Comparison of ENCODE assay signal across 16 cellular contexts in genomic region chr11:34546511-34547206, GRCh38. TPM values are rescaled to one million over a fixed set of nuclear protein-coding genes. Genes with fewer than 3 reads are reported as not detected.
DNase-seq lines count a peak whose midpoint lies in the region; ATAC-seq lines count a peak whose summit lies in the region.
"Had no signal": no experiment of that assay in that cellular context is flagged by ENCODE, and none has a peak within 500 bp of the region (broad histone marks: within the 10 kb centered on the region; RNA-seq: fewer than 3 reads in every experiment).

No MANE protein-coding gene starts in this region.

- H4K20me1 ChIP-seq in Karpas-422 (ENCODE audit: insufficient read depth, low read depth, low read length): no peaks in the 10 kb centered on the region

- no peaks in the 10 kb centered on the region for H3K4me1 ChIP-seq in Karpas-422 (ENCODE audit: low read length)
- H3K4me1 ChIP-seq: BE2C, left ventricle myocardium inferior had no signal

- H3K9me2 ChIP-seq in Karpas-422 (replicated peaks; ENCODE audit: insufficient read depth, low read length): no peaks in the 10 kb centered on the region

- H3K36me3 ChIP-seq in Karpas-422 (ENCODE audit: insufficient read depth, low read length): no peaks in the 10 kb centered on the region
- H3K36me3 ChIP-seq: BE2C, left ventricle myocardium inferior had no signal

- H3K9ac ChIP-seq in Karpas-422 (ENCODE audit: low read length): no peak overlapping the region

- H3K4me3 ChIP-seq in Karpas-422 (ENCODE audit: low read length): no peak overlapping the region
- H3K4me3 ChIP-seq: left ventricle myocardium inferior had no signal

- DNase-seq in Karpas-422 (peak; percentile 28), hypothalamus (lab: John Stamatoyannopoulos, UW) (peak in 34 of 51 donors; percentile 2 to 85 (median 46)), substantia nigra (lab: John Stamatoyannopoulos, UW) (peak in 43 of 49 donors; percentile 4 to 87 (median 47)), NCI-H1105 (lab: John Stamatoyannopoulos, UW) (no peak), cerebellar cortex (ENCODE audit: low spot score) (no peak)
- DNase-seq: activated CD4-positive, alpha-beta T cell treated with anti-CD3 and anti-CD28 coated beads, Interleukin-2, amount 50 U/mL, for 48 hours; activated T-cell treated with anti-CD3 and anti-CD28 coated beads, Interleukin-2, amount 50 U/mL, for 1 hour; BE2C; DMS 273 treated with DMSO at 0.1 percent for 48 hours; H7; left ventricle myocardium inferior; NCI-H1930; NCI-H524 had no signal

- H2AFZ ChIP-seq in Karpas-422 (ENCODE audit: low read length): no peak overlapping the region

- no peaks in the 10 kb centered on the region for H3K27me3 ChIP-seq in Karpas-422 (ENCODE audit: low read length)
- H3K27me3 ChIP-seq: BE2C had no signal

- no peak for ATAC-seq in GM18858 (IDR thresholded peaks at IDR 0.05; ENCODE audit: unreplicated experiment)
- ATAC-seq: SK-N-SH treated with all-trans-retinoic acid at 6 μM for 48 hours had no signal

- no peak overlapping the region for H3K4me2 ChIP-seq in Karpas-422 (ENCODE audit: low read depth, low read length, poor library complexity, severe bottlenecking)

- H3K27ac ChIP-seq in Karpas-422 (ENCODE audit: low read length) (no peak overlapping the region), angular gyrus (ENCODE audit: low read depth, low read length) (peak overlapping the region; percentile 71), substantia nigra (ENCODE audit: low read depth, low read length, poor library complexity, severe bottlenecking) (peak overlapping the region; percentile 70)
- H3K27ac ChIP-seq: left ventricle myocardium inferior had no signal

- no peaks in the 10 kb centered on the region for H3K79me2 ChIP-seq in Karpas-422 (ENCODE audit: low read length)

- H3K9me3 ChIP-seq in Karpas-422 (ENCODE audit: low read length): no peaks in the 10 kb centered on the region
- H3K9me3 ChIP-seq: BE2C, left ventricle myocardium inferior had no signal

RNA-seq across cellular contexts. Expression of gene ELF5, which starts 33.1 kb away (rescaled TPM):
- total RNA-seq in Karpas-422 (2014; rRNA removed; shearing (Covaris generic); ENCODE audit: low replicate concordance): not detected in 2 replicates
- total RNA-seq: H7, left ventricle myocardium inferior had no signal

Comparison
In these comparisons a context has a peak if more than half of its experiments do, and no peak if none do; other contexts are left out.
1. DNase-seq: peak in Karpas-422 (single experiment), hypothalamus (34 of 51) and substantia nigra (43 of 49); none in NCI-H1105 (single experiment) and cerebellar cortex (single experiment).